20 cellular contexts compared by ENCODE assay signal in the genomic region with DNA sequence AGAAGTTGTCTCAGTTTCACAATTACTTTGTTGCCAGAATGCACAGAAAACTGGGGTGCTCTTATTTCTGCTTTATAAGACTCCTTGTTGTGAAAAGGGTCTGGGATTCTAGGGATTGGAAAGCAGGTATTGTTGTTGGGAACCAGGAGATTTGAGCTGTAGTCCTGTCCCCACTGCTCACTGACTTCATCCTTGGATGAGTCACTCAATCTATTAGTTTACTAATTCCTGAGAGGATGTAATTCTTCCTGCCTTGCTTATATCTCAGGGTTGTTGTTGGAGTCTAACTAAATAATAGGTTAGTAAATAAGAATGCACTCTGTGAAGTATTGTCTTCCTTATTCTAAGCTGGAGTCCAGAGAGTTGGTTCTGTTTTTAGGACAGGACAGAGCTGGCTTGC.
"Had no signal": no experiment of that assay in that cellular context is flagged by ENCODE, and none has a peak within 500 bp of the region (broad histone marks: within the 10 kb centered on the region; RNA-seq: fewer than 3 reads in every experiment).

No MANE protein-coding gene starts in this region.

- H3K4me1 Mint-ChIP-seq: activated naive CD8-positive, alpha-beta T cell treated with anti-CD3 and anti-CD28 coated beads for 36 hours had no signal

- H3K4me1 ChIP-seq: spleen, upper lobe of right lung had no signal

- H3K4me3 ChIP-seq: left ventricle myocardium inferior, sigmoid colon, spleen, thoracic aorta, upper lobe of right lung had no signal

- H3K27me3 ChIP-seq: sigmoid colon, upper lobe of right lung had no signal

- H3K9me3 ChIP-seq: left ventricle myocardium inferior, sigmoid colon, spleen, thoracic aorta, upper lobe of right lung had no signal

- H3K27ac ChIP-seq: epithelial cell of prostate, left ventricle myocardium inferior, sigmoid colon, spleen, thoracic aorta, upper lobe of right lung had no signal

- H3K4me3 Mint-ChIP-seq: activated CD4-positive, alpha-beta memory T cell treated with anti-CD3 and anti-CD28 coated beads for 36 hours; activated naive CD8-positive, alpha-beta T cell treated with anti-CD3 and anti-CD28 coated beads for 36 hours; activated T-helper 1 cell treated with anti-CD3 and anti-CD28 coated beads, Interleukin-12 subunit alpha, Interleukin-12 subunit beta, Interleukin-2, Interleukin-4 antibody, amounts not matched to agents 30 ng/mL and 10 ng/mL and 1 ng/mL, durations not matched to agents 14 hours and 24 hours and 36 hours; effector memory CD8-positive, alpha-beta T cell; nephron progenitor cell; stimulated activated naive B cell treated with anti-CD40 and anti-IgM and Interleukin-4, amounts not matched to agents 10 μg/mL and 1 μg/mL and 100 μg/mL, for 72 hours; T-helper 2 cell treated with Interferon-gamma antibody and Interleukin-4, amounts not matched to agents 5 μg/mL and 100 μg/mL, for 36 hours had no signal

- H3K36me3 ChIP-seq: left ventricle myocardium inferior, sigmoid colon, spleen, thoracic aorta, upper lobe of right lung had no signal

- H3K36me3 Mint-ChIP-seq: activated CD4-positive, alpha-beta memory T cell treated with anti-CD3 and anti-CD28 coated beads for 36 hours; activated naive CD8-positive, alpha-beta T cell treated with anti-CD3 and anti-CD28 coated beads for 36 hours; stimulated activated naive B cell treated with anti-CD40 and anti-IgM and Interleukin-4, amounts not matched to agents 10 μg/mL and 1 μg/mL and 100 μg/mL, for 72 hours had no signal

- H3K9me3 Mint-ChIP-seq: activated CD4-positive, alpha-beta memory T cell treated with anti-CD3 and anti-CD28 coated beads for 36 hours; activated naive CD8-positive, alpha-beta T cell treated with anti-CD3 and anti-CD28 coated beads for 36 hours; activated T-helper 1 cell treated with anti-CD3 and anti-CD28 coated beads, Interleukin-12 subunit alpha, Interleukin-12 subunit beta, Interleukin-2, Interleukin-4 antibody, amounts not matched to agents 30 ng/mL and 10 ng/mL and 1 ng/mL, durations not matched to agents 14 hours and 24 hours and 36 hours; effector memory CD8-positive, alpha-beta T cell; stimulated activated naive B cell treated with anti-CD40 and anti-IgM and Interleukin-4, amounts not matched to agents 10 μg/mL and 1 μg/mL and 100 μg/mL, for 72 hours; T-helper 2 cell treated with Interferon-gamma antibody and Interleukin-4, amounts not matched to agents 5 μg/mL and 100 μg/mL, for 36 hours had no signal

- DNase-seq: activated CD4-positive, alpha-beta memory T cell treated with anti-CD3 and anti-CD28 coated beads for 36 hours; activated CD4-positive, alpha-beta T cell treated with anti-CD3 and anti-CD28 coated beads for 4 hours; activated naive CD8-positive, alpha-beta T cell treated with anti-CD3 and anti-CD28 coated beads for 36 hours; activated T-cell treated with anti-CD3 and anti-CD28 coated beads for 4 hours; amniotic stem cell; caudate nucleus; effector memory CD8-positive, alpha-beta T cell; head of caudate nucleus; left ventricle myocardium inferior; nephron progenitor cell; nucleus accumbens; sigmoid colon; spleen; stimulated activated CD4-positive, alpha-beta T cell treated with anti-CD3 and anti-CD28 coated beads, Interleukin-4, amount 100 ng/mL, for 4 hours; stimulated activated naive B cell treated with anti-CD40 and anti-IgM and Interleukin-4, amounts not matched to agents 10 μg/mL and 1 μg/mL and 100 μg/mL, for 72 hours; upper lobe of right lung had no signal

- H3K27ac Mint-ChIP-seq: activated CD4-positive, alpha-beta memory T cell treated with anti-CD3 and anti-CD28 coated beads for 36 hours; activated naive CD8-positive, alpha-beta T cell treated with anti-CD3 and anti-CD28 coated beads for 36 hours; activated T-helper 1 cell treated with anti-CD3 and anti-CD28 coated beads, Interleukin-12 subunit alpha, Interleukin-12 subunit beta, Interleukin-2, Interleukin-4 antibody, amounts not matched to agents 30 ng/mL and 10 ng/mL and 1 ng/mL, durations not matched to agents 14 hours and 24 hours and 36 hours; effector memory CD8-positive, alpha-beta T cell; nephron progenitor cell; stimulated activated naive B cell treated with anti-CD40 and anti-IgM and Interleukin-4, amounts not matched to agents 10 μg/mL and 1 μg/mL and 100 μg/mL, for 72 hours; T-helper 2 cell treated with Interferon-gamma antibody and Interleukin-4, amounts not matched to agents 5 μg/mL and 100 μg/mL, for 36 hours had no signal

- ATAC-seq: effector memory CD8-positive, alpha-beta T cell; stimulated activated naive B cell treated with anti-CD40 and anti-IgM and Interleukin-4, amounts not matched to agents 10 μg/mL and 1 μg/mL and 100 μg/mL, for 72 hours; upper lobe of right lung had no signal
